Comparison of ENCODE assay signal across 16 cellular contexts in genomic region chr3:111763101-111763500, GRCh38.
DNase-seq lines count a peak whose midpoint lies in the region; ATAC-seq, FAIRE-seq and TF ChIP-seq lines count a peak whose summit lies in the region.
"Had no signal": no experiment of that assay in that cellular context is flagged by ENCODE, and none has a peak within 500 bp of the region (broad histone marks: within the 10 kb centered on the region; RNA-seq: fewer than 3 reads in every experiment).

No MANE protein-coding gene starts in this region.

- WGBS in mesendoderm (ENCODE audit: extremely low coverage, insufficient coverage, low lambda C conversion rate): no CpG with 5 or more reads among the region's 2 CpGs

- no peaks in the 10 kb centered on the region for H3K36me3 ChIP-seq in bronchial epithelial cell (ENCODE audit: control insufficient read depth, insufficient read depth, low read length)
- H3K36me3 ChIP-seq in mesendoderm (ENCODE audit: control insufficient read depth, insufficient read depth, low read length): no peaks in the 10 kb centered on the region
- H3K36me3 ChIP-seq: cardiac muscle cell had no signal

- H3K27me3 ChIP-seq in bronchial epithelial cell (ENCODE audit: control insufficient read depth, insufficient read depth, low read length): no peaks in the 10 kb centered on the region
- H3K27me3 ChIP-seq in mesendoderm (ENCODE audit: insufficient read depth, low read length, poor library complexity): no peaks in the 10 kb centered on the region
- H3K27me3 ChIP-seq: cardiac muscle cell had no signal

- peak; percentile 83 for FAIRE-seq in bronchial epithelial cell (lab: Jason Lieb, UNC)

- no peak overlapping the region for H3K18ac ChIP-seq in mesendoderm (ENCODE audit: low read length)

- no peak overlapping the region for H4K5ac ChIP-seq in mesendoderm (ENCODE audit: low read length)

- peak overlapping the region in 18 of 21 experiments; percentile 2 to 85 (median 66) for H3K27ac ChIP-seq in skin epidermis
- no peak overlapping the region for H3K27ac ChIP-seq in mesendoderm (ENCODE audit: low read depth, low read length)
- H3K27ac ChIP-seq: C4-2B, cardiac muscle cell, HL-60 had no signal

- no peak overlapping the region for H3K4me3 ChIP-seq in bronchial epithelial cell (ENCODE audit: low read depth, low read length)
- no peak overlapping the region for H3K4me3 ChIP-seq in skin epidermis
- H3K4me3 ChIP-seq in mesendoderm (ENCODE audit: low read length): no peak overlapping the region
- H3K4me3 ChIP-seq: cardiac muscle cell had no signal

- H3K56ac ChIP-seq in mesendoderm (ENCODE audit: low read length): no peak overlapping the region

- H3K4me1 ChIP-seq in mesendoderm (ENCODE audit: control insufficient read depth, low read depth, low read length): no peaks in the 10 kb centered on the region

- H2BK120ac ChIP-seq in mesendoderm (ENCODE audit: low read depth, low read length): no peak overlapping the region

- no peak overlapping the region for H3K4me2 ChIP-seq in mesendoderm (ENCODE audit: low read length)

- no peak overlapping the region for H2BK15ac ChIP-seq in mesendoderm (replicated peaks; ENCODE audit: low read depth)

- no peak overlapping the region for H3K9ac ChIP-seq in mesendoderm (ENCODE audit: low read length)

- H3K4ac ChIP-seq in mesendoderm (ENCODE audit: low read depth, low read length): no peak overlapping the region

- H4K8ac ChIP-seq in mesendoderm (ENCODE audit: low read depth, low read length): no peak overlapping the region

- H2BK5ac ChIP-seq in mesendoderm (ENCODE audit: low read length): no peak overlapping the region

- H3K79me2 ChIP-seq in mesendoderm (ENCODE audit: control insufficient read depth, insufficient read depth, low read length): no peaks in the 10 kb centered on the region

- no peaks in the 10 kb centered on the region for H3K79me1 ChIP-seq in mesendoderm (ENCODE audit: low read length)

- no peak overlapping the region for H3K23ac ChIP-seq in mesendoderm (ENCODE audit: low read length)

- no peak overlapping the region for H2AK5ac ChIP-seq in mesendoderm (ENCODE audit: low read length)

- ATAC-seq in HG02678 (IDR thresholded peaks at IDR 0.05; ENCODE audit: unreplicated experiment): no peak
- ATAC-seq: WTC11 had no signal

- DNase-seq in NCI-H226 (peak; percentile 6), bronchial epithelial cell (ENCODE audit: low read depth) (peak; percentile 56), kidney glomerular epithelial cell (lab: John Stamatoyannopoulos, UW) (peak; percentile 65), medulla oblongata (ENCODE audit: extremely low spot score) (no peak), mesendoderm (no peak), SHP77 treated with DMSO at 0.1 percent for 48 hours (lab: John Stamatoyannopoulos, UW) (no peak)
- DNase-seq: activated T-cell treated with anti-CD3 and anti-CD28 coated beads, Interleukin-2, amount 50 U/mL, for 24 hours; glutamatergic neuron; midbrain; SHP77 had no signal

- TF ChIP-seq CTCF in bronchial epithelial cell (IDR thresholded peaks at IDR 0.05; ENCODE audit: insufficient read depth, low read length, severe bottlenecking): no peak

Comparison
In these comparisons a context has a peak if more than half of its experiments do, and no peak if none do; other contexts are left out.
1. DNase-seq: peak in NCI-H226 (single experiment), bronchial epithelial cell (single experiment) and kidney glomerular epithelial cell (single experiment); none in medulla oblongata (single experiment), mesendoderm (single experiment) and SHP77 treated with DMSO at 0.1 percent for 48 hours (single experiment).